ENCODE assay signal across 9 cellular contexts in genomic region chr10:17836917-17837316, GRCh38. TPM values are rescaled to one million over a fixed set of nuclear protein-coding genes. Genes with fewer than 3 reads are reported as not detected.
DNase-seq lines count a peak whose midpoint lies in the region; TF ChIP-seq lines count a peak whose summit lies in the region.
"Had no signal": no experiment of that assay in that cellular context is flagged by ENCODE, and none has a peak within 500 bp of the region (broad histone marks: within the 10 kb centered on the region; RNA-seq: fewer than 3 reads in every experiment).

No MANE protein-coding gene starts in this region.

- peaks cover 9% of the 10 kb centered on the region for H3K4me1 Mint-ChIP-seq in type B pancreatic cell (ENCODE audit: unreplicated experiment)
- peaks cover 0 to 1% (median 0%) of the 10 kb centered on the region in 3 donors for H3K4me1 Mint-ChIP-seq in CD8-positive, alpha-beta memory T cell

- H3K9me3 ChIP-seq in mammary epithelial cell (replicated peaks; ENCODE audit: insufficient read depth, low read length): no peaks in the 10 kb centered on the region
- no peaks in the 10 kb centered on the region for H3K9me3 ChIP-seq in CD8-positive, alpha-beta memory T cell (ENCODE audit: low read length)

- no TSS peak for BruUV-seq in mammary epithelial cell (replicated peaks; lab: Mats Ljungman, UMichigan)

- no peaks in the 10 kb centered on the region for H4K20me1 ChIP-seq in mammary epithelial cell (ENCODE audit: insufficient read depth, low read length)

- intact Hi-C loops in mammary epithelial cell (cut with micrococcal nuclease): no loop called here

- peaks cover 7% of the 10 kb centered on the region for H3K4me1 ChIP-seq in mammary epithelial cell (ENCODE audit: insufficient read depth, low read length)
- H3K4me1 ChIP-seq in CD8-positive, alpha-beta memory T cell (ENCODE audit: insufficient read depth, low read length): no peaks in the 10 kb centered on the region

- no peak overlapping the region for H3K27ac Mint-ChIP-seq in type B pancreatic cell
- H3K27ac Mint-ChIP-seq in CD8-positive, alpha-beta memory T cell: no peak overlapping the region

- H3K36me3 ChIP-seq in mammary epithelial cell (ENCODE audit: insufficient read depth, low read length) (no peaks in the 10 kb centered on the region), kidney epithelial cell (ENCODE audit: control insufficient read depth, insufficient read depth, low read length) (no peaks in the 10 kb centered on the region)
- H3K36me3 ChIP-seq in CD8-positive, alpha-beta memory T cell (ENCODE audit: insufficient read depth, low read length): no peaks in the 10 kb centered on the region

- no peak overlapping the region for H3K4me2 ChIP-seq in mammary epithelial cell (ENCODE audit: insufficient read depth, low read depth, low read length)

- no peaks in the 10 kb centered on the region for H3K27me3 ChIP-seq in mammary epithelial cell (ENCODE audit: insufficient read depth, low read length)
- no peaks in the 10 kb centered on the region for H3K27me3 ChIP-seq in kidney epithelial cell (ENCODE audit: control insufficient read depth, insufficient read depth, low read length)
- no peaks in the 10 kb centered on the region for H3K27me3 ChIP-seq in CD8-positive, alpha-beta memory T cell (ENCODE audit: insufficient read depth, low read length, poor library complexity, severe bottlenecking)

- peak; percentile 19 for DNase-seq in DMS 273 (lab: John Stamatoyannopoulos, UW; ENCODE audit: unreplicated experiment)
- no peak for DNase-seq in DMS 273 treated with DMSO at 0.1 percent for 48 hours (lab: John Stamatoyannopoulos, UW)
- DNase-seq in mammary epithelial cell: no peak
- peak; percentile 4 for DNase-seq in kidney epithelial cell (ENCODE audit: low read depth)
- DNase-seq in type B pancreatic cell (ENCODE audit: extremely low spot score, unreplicated experiment): no peak
- no peak for DNase-seq in GM10248 (ENCODE audit: extremely low spot score)
- DNase-seq in CD8-positive, alpha-beta memory T cell: no peak
- no peak for DNase-seq in occipital lobe (lab: John Stamatoyannopoulos, UW)

- dilution Hi-C loops in mammary epithelial cell (cut with HindIII; ENCODE audit: low sequenced_read_pairs): no loop called here

- POLR2A ChIA-PET in GM10248 (lab: Yijun Ruan, JAX): no interaction called here
- POLR2A ChIA-PET in CD8-positive, alpha-beta memory T cell (lab: Charles Lee): no interaction called here

- peak overlapping the region; percentile 57 for H3K4me3 Mint-ChIP-seq in type B pancreatic cell
- H3K4me3 Mint-ChIP-seq in CD8-positive, alpha-beta memory T cell: no peak overlapping the region

- 55% methylated on average over 8 of the region's 8 CpGs for WGBS in mammary epithelial cell (ENCODE audit: low coverage, missing lambda C conversion rate)

- CTCF ChIA-PET in mammary epithelial cell (lab: Charles Lee; ENCODE audit: low non-redundant PET) (no interaction called here), GM10248 (lab: Yijun Ruan, JAX) (no interaction called here)
- CTCF ChIA-PET in CD8-positive, alpha-beta memory T cell (lab: Charles Lee): no interaction called here

- H3K4me3 ChIP-seq in mammary epithelial cell (replicated peaks in 1 of 3; ENCODE audit: insufficient read depth in 1 of 3, low read depth in 2 of 3, low read length in 3 of 3) (no peak overlapping the region), kidney epithelial cell (ENCODE audit: low read depth, low read length) (no peak overlapping the region)
- H3K4me3 ChIP-seq in CD8-positive, alpha-beta memory T cell (ENCODE audit: low read length): no peak overlapping the region

- no peaks in the 10 kb centered on the region for H3K79me2 ChIP-seq in mammary epithelial cell (ENCODE audit: insufficient read depth, low read length)

- no peak for TF ChIP-seq CTCF in mammary epithelial cell (conservative IDR thresholded peaks at IDR 0.05 in 1 of 2, IDR thresholded peaks at IDR 0.05 in 1 of 2; ENCODE audit: extremely low read depth in 1 of 2, insufficient read depth in 1 of 2, low read depth in 1 of 2, low read length in 2 of 2)
- no peak for TF ChIP-seq CTCF in kidney epithelial cell (IDR thresholded peaks at IDR 0.05; ENCODE audit: insufficient read depth, low read length, poor library complexity, severe bottlenecking)
- no peak for TF ChIP-seq CTCF in type B pancreatic cell (conservative IDR thresholded peaks at IDR 0.05)
- no peak for TF ChIP-seq CTCF in GM10248 (IDR thresholded peaks at IDR 0.05; ENCODE audit: control extremely low read depth, extremely low read depth, low read depth, missing control alignments)

- no peak overlapping the region for H3K27ac ChIP-seq in mammary epithelial cell (ENCODE audit: insufficient read depth, low read depth, low read length)
- no peak overlapping the region for H3K27ac ChIP-seq in CD8-positive, alpha-beta memory T cell (ENCODE audit: low read depth, low read length)
- H3K27ac ChIP-seq: 22Rv1 had no signal

- H3K27me3 Mint-ChIP-seq in type B pancreatic cell: no peaks in the 10 kb centered on the region
- peaks cover 7 to 11% of the 10 kb centered on the region in 2 donors for H3K27me3 Mint-ChIP-seq in CD8-positive, alpha-beta memory T cell

- in situ Hi-C loops in mammary epithelial cell (cut with MboI; ENCODE audit: low sequenced_read_pairs in 2 of 2): no loop called here

- peak overlapping the region; percentile 65 for H2AFZ ChIP-seq in mammary epithelial cell (ENCODE audit: low read depth, low read length)

- H3K36me3 Mint-ChIP-seq in type B pancreatic cell: no peaks in the 10 kb centered on the region
- no peaks in the 10 kb centered on the region for H3K36me3 Mint-ChIP-seq in CD8-positive, alpha-beta memory T cell

- no peaks in the 10 kb centered on the region for H3K9me3 Mint-ChIP-seq in type B pancreatic cell
- H3K9me3 Mint-ChIP-seq in CD8-positive, alpha-beta memory T cell: peaks cover 0 to 2% (median 0%) of the 10 kb centered on the region in 5 donors

- H3K9ac ChIP-seq in mammary epithelial cell (ENCODE audit: insufficient read depth, low read length): no peak overlapping the region

RNA-seq across cellular contexts. Expression of gene MRC1, which starts 27.8 kb away (rescaled TPM):
- total RNA-seq in mammary epithelial cell (not detected), kidney epithelial cell (0.07 and 0.29 TPM in 2 replicates), type B pancreatic cell (ENCODE audit: low replicate concordance) (0.74 and 0.80 TPM in 2 replicates), occipital lobe (4.5 TPM)
- 0.01 TPM for polyA plus RNA-seq in mammary epithelial cell
- polyA minus RNA-seq in mammary epithelial cell: not detected
- 1 to 10 TPM; 1.4 TPM for total RNA-seq in CD8-positive, alpha-beta memory T cell
- polyA plus RNA-seq in CD8-positive, alpha-beta memory T cell: not detected

Comparison
In these comparisons a context has a peak if more than half of its experiments do, and no peak if none do; other contexts are left out.
1. DNase-seq: peak in DMS 273 (single experiment) and kidney epithelial cell (single experiment); none in DMS 273 treated with DMSO at 0.1 percent for 48 hours (single experiment), mammary epithelial cell (single experiment), type B pancreatic cell (single experiment), GM10248 (single experiment), CD8-positive, alpha-beta memory T cell (0 of 5) and occipital lobe (single experiment).